Comparison of ENCODE assay signal across 9 cellular contexts in the genomic region with DNA sequence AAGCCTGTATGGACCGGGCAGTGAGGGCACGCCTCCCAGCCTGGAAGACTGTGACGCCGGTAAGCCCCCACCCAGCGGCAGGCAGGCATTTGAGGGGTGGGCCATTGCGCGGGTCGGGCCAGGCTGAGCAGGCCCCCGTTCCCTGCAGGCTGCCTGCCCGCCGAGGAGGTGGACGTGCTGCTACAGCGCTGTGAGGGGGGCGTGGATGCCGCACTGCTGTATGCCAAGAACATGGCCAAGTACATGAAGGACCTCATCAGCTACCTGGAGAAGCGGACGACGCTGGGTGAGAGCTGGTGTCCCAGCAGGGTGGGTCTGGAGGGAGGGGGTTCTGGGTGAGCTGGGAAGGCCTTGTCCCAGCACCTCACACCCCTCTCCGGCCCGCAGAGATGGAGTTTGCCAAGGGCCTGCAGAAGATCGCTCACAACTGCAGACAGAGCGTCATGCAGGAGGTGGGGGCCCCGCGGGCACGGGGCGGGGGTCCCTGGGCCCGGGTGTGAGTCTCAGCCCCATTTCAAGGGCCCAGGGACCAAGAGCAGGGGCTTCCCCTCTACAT. TPM values are rescaled to one million over a fixed set of nuclear protein-coding genes. Genes with fewer than 3 reads are reported as not detected.
DNase-seq lines count a peak whose midpoint lies in the region; ATAC-seq and TF ChIP-seq lines count a peak whose summit lies in the region.
"Had no signal": no experiment of that assay in that cellular context is flagged by ENCODE, and none has a peak within 500 bp of the region (broad histone marks: within the 10 kb centered on the region; RNA-seq: fewer than 3 reads in every experiment).

No MANE protein-coding gene starts in this region.

- DNase-seq in activated naive CD4-positive, alpha-beta T cell treated with anti-CD3 and anti-CD28 coated beads for 36 hours, result no peak
- DNase-seq in activated naive CD4-positive, alpha-beta T cell treated with Interleukin-2 at 50 U/mL for 16 hours, result no peak
- peak; percentile 58 for DNase-seq in RWPE2 (ENCODE audit: low spot score)
- DNase-seq in dorsolateral prefrontal cortex, result no peak
- no peak for DNase-seq in testis
- no peak for DNase-seq in NCI-H345 (lab: John Stamatoyannopoulos, UW)

- no peak for TF ChIP-seq POLR2A in testis (IDR thresholded peaks at IDR 0.05)

- no peak overlapping the region for H3K27ac Mint-ChIP-seq in activated naive CD4-positive, alpha-beta T cell treated with anti-CD3 and anti-CD28 coated beads for 36 hours

- H3K27me3 ChIP-seq in RWPE2 (ENCODE audit: insufficient read depth, poor library complexity, severe bottlenecking), result peaks cover 6% of the 10 kb centered on the region
- H3K27me3 ChIP-seq in dorsolateral prefrontal cortex, result peaks cover 0 to 41% (median 27%) of the 10 kb centered on the region in 45 donors
- peaks cover 4% of the 10 kb centered on the region for H3K27me3 ChIP-seq in testis

- H3K9me3 ChIP-seq in RWPE2 (ENCODE audit: severe bottlenecking), result no peaks in the 10 kb centered on the region
- no peaks in the 10 kb centered on the region for H3K9me3 ChIP-seq in testis
- H3K9me3 ChIP-seq: heart right ventricle had no signal

- TF ChIP-seq CTCF in RWPE2 (IDR thresholded peaks at IDR 0.05; ENCODE audit: poor library complexity, severe bottlenecking) (no peak), dorsolateral prefrontal cortex (IDR thresholded peaks at IDR 0.05 in 54 of 56, conservative IDR thresholded peaks at IDR 0.05 in 2 of 56; ENCODE audit: low read depth in 1 of 56, partially characterized antibody in 56 of 56) (no peak), testis (IDR thresholded peaks at IDR 0.05) (no peak)

- WGBS in testis, 2 donors, result 34 to 70% methylated on average over 7 to 26 of the region's 27 CpGs

- H3K4me1 ChIP-seq in RWPE2 (ENCODE audit: insufficient read depth, poor library complexity, severe bottlenecking) (no peaks in the 10 kb centered on the region), testis (no peaks in the 10 kb centered on the region)

- H3K36me3 Mint-ChIP-seq in activated naive CD4-positive, alpha-beta T cell treated with anti-CD3 and anti-CD28 coated beads for 36 hours (ENCODE audit: low read depth), result peaks cover 47% of the 10 kb centered on the region

- H3K4me3 Mint-ChIP-seq in activated naive CD4-positive, alpha-beta T cell treated with anti-CD3 and anti-CD28 coated beads for 36 hours, result peak overlapping the region; percentile 49

- H3K36me3 ChIP-seq in RWPE2 (ENCODE audit: low read depth) (no peaks in the 10 kb centered on the region), testis (ENCODE audit: low read depth, missing control alignments) (no peaks in the 10 kb centered on the region)

- peaks cover 67% of the 10 kb centered on the region for H3K4me1 Mint-ChIP-seq in activated naive CD4-positive, alpha-beta T cell treated with anti-CD3 and anti-CD28 coated beads for 36 hours (ENCODE audit: low read depth)

- intact Hi-C loops in activated naive CD4-positive, alpha-beta T cell treated with anti-CD3 and anti-CD28 coated beads for 36 hours (cut with micrococcal nuclease), result no loop called here
- intact Hi-C loops in dorsolateral prefrontal cortex (cut with DNase I), result no loop called here
- intact Hi-C loops in testis (cut with DNase I; ENCODE audit: low total_unique reads), result no loop called here

- ATAC-seq in RWPE2 (ENCODE audit: low read depth), result 0 out of 3 replicates have a peak, but pooled peaks have one; percentile 11
- no peak for ATAC-seq in HG03460 (IDR thresholded peaks at IDR 0.05; ENCODE audit: unreplicated experiment)
- no peak for ATAC-seq in GM21723 (IDR thresholded peaks at IDR 0.05; ENCODE audit: unreplicated experiment)

- no peaks in the 10 kb centered on the region for H3K9me3 Mint-ChIP-seq in activated naive CD4-positive, alpha-beta T cell treated with anti-CD3 and anti-CD28 coated beads for 36 hours

- CTCF ChIA-PET in activated naive CD4-positive, alpha-beta T cell treated with anti-CD3 and anti-CD28 coated beads for 36 hours (lab: Charles Lee), result interaction anchor here (0.6 to 3.6 kb wide), 5 partner anchors 9 to 194 kb away, joined by 3 to 24 read pairs (median 4); no protein-coding TSS in a partner anchor

- peak overlapping the region; percentile 31 for H3K27ac ChIP-seq in RWPE2 (ENCODE audit: poor library complexity, severe bottlenecking)
- H3K27ac ChIP-seq in dorsolateral prefrontal cortex, result peak overlapping the region in 2 of 59 donors; percentile 36 to 38
- no peak overlapping the region for H3K27ac ChIP-seq in testis

- H3K4me3 ChIP-seq in RWPE2 (ENCODE audit: severe bottlenecking), result no peak overlapping the region
- peak overlapping the region in 48 of 59 donors; percentile 20 to 66 (median 47) for H3K4me3 ChIP-seq in dorsolateral prefrontal cortex
- peak overlapping the region; percentile 31 to 32 for H3K4me3 ChIP-seq in testis

- no peaks in the 10 kb centered on the region for H3K27me3 Mint-ChIP-seq in activated naive CD4-positive, alpha-beta T cell treated with anti-CD3 and anti-CD28 coated beads for 36 hours (ENCODE audit: low read depth)

RNA-seq across cellular contexts. Expression of gene ARHGAP45, which starts 7.1 kb away (rescaled TPM):
- total RNA-seq in activated naive CD4-positive, alpha-beta T cell treated with anti-CD3 and anti-CD28 coated beads for 36 hours, result 100 to 1,000 TPM; 123 to 136 TPM
- total RNA-seq in dorsolateral prefrontal cortex, result 10 to 100 TPM in 55 of 120 experiments, 1 to 10 TPM in 65; 2.8 to 23.4 (median 9.5) TPM
- 10 to 100 TPM; 20.7 to 31.7 TPM for total RNA-seq in testis
- 14.1 TPM for polyA plus RNA-seq in testis (ENCODE audit: insufficient read depth, low read depth, low replicate concordance)

RNA-seq across cellular contexts. Expression of gene POLR2E, which starts 21.1 kb away (rescaled TPM):
- total RNA-seq in activated naive CD4-positive, alpha-beta T cell treated with anti-CD3 and anti-CD28 coated beads for 36 hours, result 100 to 1,000 TPM; 238 to 258 TPM
- total RNA-seq in dorsolateral prefrontal cortex (100 to 1,000 TPM; 114 to 230 (median 158) TPM), testis (100 to 1,000 TPM in 1 of 2 donors, 10 to 100 TPM in 1; 96.5 to 143 TPM)
- polyA plus RNA-seq in testis (ENCODE audit: insufficient read depth, low read depth, low replicate concordance), result 246 TPM

RNA-seq across cellular contexts. Expression of gene GPX4, which starts 29.8 kb away (rescaled TPM):
- total RNA-seq in activated naive CD4-positive, alpha-beta T cell treated with anti-CD3 and anti-CD28 coated beads for 36 hours, result 100 to 1,000 TPM; 244 to 253 TPM
- total RNA-seq in dorsolateral prefrontal cortex (100 to 1,000 TPM; 189 to 425 (median 310) TPM), testis (1,000 to 10,000 TPM; 1,153 to 1,773 TPM)
- 1,893 TPM for polyA plus RNA-seq in testis (ENCODE audit: insufficient read depth, low read depth, low replicate concordance)

RNA-seq across cellular contexts. Expression of gene ABCA7, which starts 34.1 kb away (rescaled TPM):
- 10 to 100 TPM; 24.4 to 30.1 TPM for total RNA-seq in activated naive CD4-positive, alpha-beta T cell treated with anti-CD3 and anti-CD28 coated beads for 36 hours
- 10 to 100 TPM; 12.5 to 56.5 (median 28.1) TPM for total RNA-seq in dorsolateral prefrontal cortex
- 10 to 100 TPM; 12.1 to 14.6 TPM for total RNA-seq in testis
- polyA plus RNA-seq in testis (ENCODE audit: insufficient read depth, low read depth, low replicate concordance), result 7.3 TPM

RNA-seq across cellular contexts. Expression of gene CNN2, which starts 47.6 kb away (rescaled TPM):
- 100 to 1,000 TPM; 104 TPM for total RNA-seq in activated naive CD4-positive, alpha-beta T cell treated with anti-CD3 and anti-CD28 coated beads for 36 hours
- total RNA-seq in dorsolateral prefrontal cortex (10 to 100 TPM in 31 of 120 experiments, 1 to 10 TPM in 89; 1.1 to 28.7 (median 6.6) TPM), testis (10 to 100 TPM; 19.1 to 28.0 TPM)
- 36.4 TPM for polyA plus RNA-seq in testis (ENCODE audit: insufficient read depth, low read depth, low replicate concordance)
